In genomic region chr16:23206986-23207385, GRCh38 we compare ENCODE assay signal across 34 cellular contexts. TPM values are rescaled to one million over a fixed set of nuclear protein-coding genes. Genes with fewer than 3 reads are reported as not detected.
DNase-seq lines count a peak whose midpoint lies in the region; ATAC-seq and TF ChIP-seq lines count a peak whose summit lies in the region.
"Had no signal": no experiment of that assay in that cellular context is flagged by ENCODE, and none has a peak within 500 bp of the region (broad histone marks: within the 10 kb centered on the region; RNA-seq: fewer than 3 reads in every experiment).

No MANE protein-coding gene starts in this region.

- no peak for TF ChIP-seq EP300 in suprapubic skin (IDR thresholded peaks at IDR 0.05)
- TF ChIP-seq EP300 in stomach (IDR thresholded peaks at IDR 0.05) = no peak

- DNase-seq in NCI-H146 (lab: John Stamatoyannopoulos, UW) (peak; percentile 21), NCI-H146 treated with DMSO at 0.1 percent for 48 hours (lab: John Stamatoyannopoulos, UW; ENCODE audit: unreplicated experiment) (no peak), NCI-H187 (lab: John Stamatoyannopoulos, UW) (peak; percentile 77 to 87), NCI-H345 treated with DMSO at 0.1 percent for 48 hours (lab: John Stamatoyannopoulos, UW; ENCODE audit: unreplicated experiment) (peak; percentile 92), WTC11 (ENCODE audit: low spot score) (no peak), suprapubic skin (ENCODE audit: low spot score in 2 of 2) (no peak), stomach (no peak)
- DNase-seq: activated B cell treated with CpG ODN at 0.5 μM for 24 hours; activated CD8-positive, alpha-beta memory T cell treated with anti-CD3 and anti-CD28 coated beads, Interleukin-2, amount 10 ng/mL, durations not matched to agents 7 days and 5 days; activated naive CD4-positive, alpha-beta T cell treated with Interleukin-2 at 50 U/mL for 16 hours; activated T-cell treated with anti-CD3 and anti-CD28 coated beads, Interleukin-2, amount 50 U/mL, for 72 hours; CD4-positive, CD25-positive, alpha-beta regulatory T cell; dermis blood vessel endothelial cell; foreskin keratinocyte; HCEC 1CT; heart left ventricle; KG1; MM.1S; NK-92 treated with Interleukin-12 subunit alpha and Interleukin-12 subunit beta, amount 100 ng/mL, for 24 hours; PC-9; SW 1271; T1000 had no signal

- no peaks in the 10 kb centered on the region for H3K27me3 ChIP-seq in suprapubic skin
- peaks cover 0 to 8% (median 0%) of the 10 kb centered on the region in 3 donors for H3K27me3 ChIP-seq in stomach
- H3K27me3 ChIP-seq: tibial nerve had no signal

- H3K27me3 Mint-ChIP-seq in WTC11 (ENCODE audit: low read depth) = peaks cover 36% of the 10 kb centered on the region

- 74% methylated on average over 5 of the region's 7 CpGs for WGBS in suprapubic skin
- 72 to 79% (median 73%) methylated on average over 7 of the region's 7 CpGs for WGBS in stomach, 5 donors

- H3K9me3 ChIP-seq in suprapubic skin = no peaks in the 10 kb centered on the region
- H3K9me3 ChIP-seq in stomach = no peaks in the 10 kb centered on the region
- H3K9me3 ChIP-seq: esophagus muscularis mucosa, heart left ventricle, tibial nerve had no signal

- CTCF ChIA-PET in WTC11 (lab: Charles Lee) = no interaction called here

- no peak overlapping the region for H3K27ac Mint-ChIP-seq in WTC11
- H3K27ac Mint-ChIP-seq: activated B cell treated with CpG ODN at 0.5 μM for 24 hours; activated CD8-positive, alpha-beta memory T cell treated with anti-CD3 and anti-CD28 coated beads, Interleukin-2, amount 10 ng/mL, durations not matched to agents 7 days and 5 days; activated T-cell treated with anti-CD3 and anti-CD28 coated beads, Interleukin-2, amount 50 U/mL, for 72 hours; CD4-positive, CD25-positive, alpha-beta regulatory T cell; nephron; stimulated activated naive CD8-positive, alpha-beta T cell treated with anti-CD3 and anti-CD28 coated beads, Interleukin-15, Interleukin-2, amounts not matched to agents 100 ng/mL and 50 ng/mL, for 24 hours had no signal

- TF ChIP-seq POLR2A in suprapubic skin (IDR thresholded peaks at IDR 0.05) (no peak), stomach (IDR thresholded peaks at IDR 0.05) (no peak)

- no peaks in the 10 kb centered on the region; the same call in 1 of the 2 replicates for H3K36me3 Mint-ChIP-seq in WTC11
- H3K36me3 Mint-ChIP-seq: activated CD8-positive, alpha-beta memory T cell treated with anti-CD3 and anti-CD28 coated beads, Interleukin-2, amount 10 ng/mL, durations not matched to agents 7 days and 5 days; CD4-positive, CD25-positive, alpha-beta regulatory T cell had no signal

- H3K36me3 ChIP-seq in suprapubic skin (no peaks in the 10 kb centered on the region), stomach (peaks cover 0 to 28% (median 0%) of the 10 kb centered on the region in 4 donors)
- H3K36me3 ChIP-seq: esophagus muscularis mucosa, heart left ventricle, tibial nerve had no signal

- TF ChIP-seq CTCF in WTC11 (IDR thresholded peaks at IDR 0.05) = no peak
- no peak for TF ChIP-seq CTCF in suprapubic skin (IDR thresholded peaks at IDR 0.05)
- TF ChIP-seq CTCF in stomach (IDR thresholded peaks at IDR 0.05) = no peak

- no peaks in the 10 kb centered on the region for H3K9me3 Mint-ChIP-seq in WTC11
- H3K9me3 Mint-ChIP-seq: activated B cell treated with CpG ODN at 0.5 μM for 24 hours; activated T-cell treated with anti-CD3 and anti-CD28 coated beads, Interleukin-2, amount 50 U/mL, for 72 hours; central memory CD8-positive, alpha-beta T cell; nephron; stimulated activated naive CD8-positive, alpha-beta T cell treated with anti-CD3 and anti-CD28 coated beads, Interleukin-15, Interleukin-2, amounts not matched to agents 100 ng/mL and 50 ng/mL, for 24 hours had no signal

- H3K4me3 ChIP-seq in suprapubic skin (no peak overlapping the region), stomach (no peak overlapping the region)
- H3K4me3 ChIP-seq: esophagus muscularis mucosa, heart left ventricle, lung, PC-9, tibial nerve had no signal

- no peaks in the 10 kb centered on the region for H3K4me1 ChIP-seq in suprapubic skin
- no peaks in the 10 kb centered on the region for H3K4me1 ChIP-seq in stomach
- H3K4me1 ChIP-seq: esophagus muscularis mucosa, foreskin keratinocyte, heart left ventricle, tibial nerve had no signal

- H3K4me1 Mint-ChIP-seq in WTC11 = peaks cover 57% of the 10 kb centered on the region
- H3K4me1 Mint-ChIP-seq: activated B cell treated with CpG ODN at 0.5 μM for 24 hours; activated CD8-positive, alpha-beta memory T cell treated with anti-CD3 and anti-CD28 coated beads, Interleukin-2, amount 10 ng/mL, durations not matched to agents 7 days and 5 days; CD4-positive, CD25-positive, alpha-beta regulatory T cell; central memory CD8-positive, alpha-beta T cell; nephron had no signal

- intact Hi-C loops in stomach (cut with DNase I; ENCODE audit: low total_unique reads) = no loop called here

- ATAC-seq in WTC11 (peak; percentile 20; the same call in 1 of the 2 replicates), HG03520 (IDR thresholded peaks at IDR 0.05; ENCODE audit: unreplicated experiment) (no peak)
- ATAC-seq: activated CD8-positive, alpha-beta memory T cell treated with anti-CD3 and anti-CD28 coated beads, Interleukin-2, amount 10 ng/mL, durations not matched to agents 7 days and 5 days; activated T-cell treated with anti-CD3 and anti-CD28 coated beads, Interleukin-2, amount 50 U/mL, for 72 hours; foreskin keratinocyte; heart left ventricle had no signal

- no peak overlapping the region for H3K4me3 Mint-ChIP-seq in WTC11
- H3K4me3 Mint-ChIP-seq: activated B cell treated with CpG ODN at 0.5 μM for 24 hours; activated CD8-positive, alpha-beta memory T cell treated with anti-CD3 and anti-CD28 coated beads, Interleukin-2, amount 10 ng/mL, durations not matched to agents 7 days and 5 days; activated T-cell treated with anti-CD3 and anti-CD28 coated beads, Interleukin-2, amount 50 U/mL, for 72 hours; CD4-positive, CD25-positive, alpha-beta regulatory T cell; central memory CD8-positive, alpha-beta T cell; nephron; stimulated activated naive CD8-positive, alpha-beta T cell treated with anti-CD3 and anti-CD28 coated beads, Interleukin-15, Interleukin-2, amounts not matched to agents 100 ng/mL and 50 ng/mL, for 24 hours had no signal

- POLR2A ChIA-PET in WTC11 (lab: Charles Lee) = no interaction called here

- H3K27ac ChIP-seq in suprapubic skin (no peak overlapping the region), stomach (no peak overlapping the region)
- H3K27ac ChIP-seq: esophagus muscularis mucosa, foreskin keratinocyte, heart left ventricle, PC-9, tibial nerve had no signal

TF ChIP-seq in WTC11, 78 proteins besides CTCF, POLR2A, EP300 and RAD21 (continues in another document):
- TF ChIP-seq JAZF1 (CRISPR knock-in tag; IDR thresholded peaks at IDR 0.05) = no peak
- TF ChIP-seq GTF2I (CRISPR knock-in tag; conservative IDR thresholded peaks at IDR 0.05) = no peak
- no peak for TF ChIP-seq ZNF281 (CRISPR knock-in tag; IDR thresholded peaks at IDR 0.05)
- no peak for TF ChIP-seq USF2 (CRISPR knock-in tag; IDR thresholded peaks at IDR 0.05)
- TF ChIP-seq ZNF512 (CRISPR knock-in tag; IDR thresholded peaks at IDR 0.05; ENCODE audit: borderline replicate concordance) = no peak
- TF ChIP-seq SMAD4 (CRISPR knock-in tag; IDR thresholded peaks at IDR 0.05) = no peak
- no peak for TF ChIP-seq CREB1 (CRISPR knock-in tag; IDR thresholded peaks at IDR 0.05)
- TF ChIP-seq NR1H2 (CRISPR knock-in tag; IDR thresholded peaks at IDR 0.05) = no peak

RNA-seq across cellular contexts. Expression of gene SCNN1G, which starts 24.4 kb away (rescaled TPM):
- 0.78 to 1.3 TPM (median 0.80 TPM) in 3 replicates for total RNA-seq in WTC11 (2021)
- total RNA-seq in suprapubic skin = 10 to 100 TPM in 3 of 4 donors, 1 to 10 TPM in 1; 8.5 to 25.6 (median 16.6) TPM
- total RNA-seq in stomach = 10 to 100 TPM in 3 of 5 donors, 1 to 10 TPM in 2; 3.2 to 20.4 (median 11.3) TPM
- 1 to 10 TPM; 3.0 to 8.4 (median 3.9) TPM for polyA plus RNA-seq in stomach
- total RNA-seq: A172; activated B cell treated with CpG ODN at 0.5 μM for 24 hours; activated CD8-positive, alpha-beta memory T cell treated with anti-CD3 and anti-CD28 coated beads, Interleukin-2, amount 10 ng/mL, durations not matched to agents 7 days and 5 days; activated T-cell treated with anti-CD3 and anti-CD28 coated beads, Interleukin-2, amount 50 U/mL, for 72 hours; CD4-positive, CD25-positive, alpha-beta regulatory T cell; foreskin keratinocyte; G401; kidney epithelial cell; osteoblast; PC-9; skeletal muscle tissue had no signal
- polyA plus RNA-seq: CD4-positive, CD25-positive, alpha-beta regulatory T cell had no signal

RNA-seq across cellular contexts. Expression of gene USP31, which starts 57.7 kb away (rescaled TPM):
- total RNA-seq in WTC11 (2021) (13.3 to 17.4 TPM (median 13.7 TPM) in 3 replicates), suprapubic skin (10 to 100 TPM; 22.0 to 44.7 (median 31.2) TPM), stomach (10 to 100 TPM in 2 of 5 donors, 1 to 10 TPM in 3; 3.5 to 18.5 (median 9.9) TPM)
- polyA plus RNA-seq in stomach = 1 to 10 TPM; 1.7 to 2.8 (median 2.5) TPM

Comparison
In these comparisons a context has a peak if more than half of its experiments do, and no peak if none do; other contexts are left out.
1. DNase-seq: peak in NCI-H146 (single experiment), NCI-H187 (2 of 2) and NCI-H345 treated with DMSO at 0.1 percent for 48 hours (single experiment); none in NCI-H146 treated with DMSO at 0.1 percent for 48 hours (single experiment), WTC11 (single experiment), suprapubic skin (0 of 2) and stomach (single experiment).